In genomic region chr2:234422242-234422641, GRCh38 we compare ENCODE assay signal across 9 cellular contexts.
A peak's percentile ranks its signal among the peaks of the same experiment; 100 is the strongest.
DNase-seq lines count a peak whose midpoint lies in the region; ATAC-seq and TF ChIP-seq lines count a peak whose summit lies in the region.
"Had no signal": no experiment of that assay in that cellular context is flagged by ENCODE, and none has a peak within 500 bp of the region (broad histone marks: within the 10 kb centered on the region; RNA-seq: fewer than 3 reads in every experiment).

No MANE protein-coding gene starts in this region.

- H3K4me1 ChIP-seq in upper lobe of right lung: peaks cover 10% of the 10 kb centered on the region

- peak overlapping the region; percentile 0 for H3K4me3 Mint-ChIP-seq in activated T-cell treated with anti-CD3 and anti-CD28 coated beads, Interleukin-2, amount 50 U/mL, for 24 hours

- H3K27me3 Mint-ChIP-seq in activated T-cell treated with anti-CD3 and anti-CD28 coated beads, Interleukin-2, amount 50 U/mL, for 24 hours: no peaks in the 10 kb centered on the region

- ATAC-seq in upper lobe of right lung (peak; percentile 45), GM18519 (IDR thresholded peaks at IDR 0.05; ENCODE audit: low FRiP score, unreplicated experiment) (no peak), HG02852 (IDR thresholded peaks at IDR 0.05; ENCODE audit: unreplicated experiment) (no peak)

- H3K27ac Mint-ChIP-seq in activated T-cell treated with anti-CD3 and anti-CD28 coated beads, Interleukin-2, amount 50 U/mL, for 24 hours: peak overlapping the region; percentile 71

- H3K36me3 Mint-ChIP-seq in activated T-cell treated with anti-CD3 and anti-CD28 coated beads, Interleukin-2, amount 50 U/mL, for 24 hours (ENCODE audit: low read depth): no peaks in the 10 kb centered on the region

- no peak overlapping the region for H3K27ac ChIP-seq in upper lobe of right lung

- H3K36me3 ChIP-seq in upper lobe of right lung: no peaks in the 10 kb centered on the region

- DNase-seq in activated T-cell treated with anti-CD3 and anti-CD28 coated beads, Interleukin-2, amount 50 U/mL, for 24 hours: no peak
- no peak for DNase-seq in activated T-cell treated with anti-CD3 and anti-CD28 coated beads, Interleukin-2, amount 50 U/mL, for 48 hours
- DNase-seq in T1000 (lab: John Stamatoyannopoulos, UW) (peak; percentile 14), fibroblast of villous mesenchyme (ENCODE audit: low read depth) (peak; percentile 86), upper lobe of right lung (no peak), iPS-NIHi7 (ENCODE audit: extremely low spot score) (no peak)
- DNase-seq: GF-D8 had no signal

- H3K27me3 ChIP-seq in upper lobe of right lung: no peaks in the 10 kb centered on the region

- H3K4me1 Mint-ChIP-seq in activated T-cell treated with anti-CD3 and anti-CD28 coated beads, Interleukin-2, amount 50 U/mL, for 24 hours (ENCODE audit: low read depth): peaks cover 71% of the 10 kb centered on the region

- peaks cover 6% of the 10 kb centered on the region for H3K9me3 Mint-ChIP-seq in activated T-cell treated with anti-CD3 and anti-CD28 coated beads, Interleukin-2, amount 50 U/mL, for 24 hours

- TF ChIP-seq CTCF in fibroblast of villous mesenchyme (IDR thresholded peaks at IDR 0.05; ENCODE audit: insufficient read depth, low read depth, low read length): no peak
- no peak for TF ChIP-seq CTCF in upper lobe of right lung (IDR thresholded peaks at IDR 0.05)

- intact Hi-C loops in upper lobe of right lung (cut with DNase I): no loop called here

- no peak overlapping the region for H3K4me3 ChIP-seq in fibroblast of villous mesenchyme (ENCODE audit: low read depth, low read length)
- no peak overlapping the region for H3K4me3 ChIP-seq in upper lobe of right lung

- H3K9me3 ChIP-seq in upper lobe of right lung: no peaks in the 10 kb centered on the region

Comparison
In these comparisons a context has a peak if more than half of its experiments do, and no peak if none do; other contexts are left out.
1. DNase-seq: peak in T1000 (single experiment) and fibroblast of villous mesenchyme (single experiment); none in activated T-cell treated with anti-CD3 and anti-CD28 coated beads, Interleukin-2, amount 50 U/mL, for 24 hours (single experiment), activated T-cell treated with anti-CD3 and anti-CD28 coated beads, Interleukin-2, amount 50 U/mL, for 48 hours (0 of 2), upper lobe of right lung (single experiment) and iPS-NIHi7 (single experiment).